ENCODE assay signal across 8 cellular contexts in the genomic region with DNA sequence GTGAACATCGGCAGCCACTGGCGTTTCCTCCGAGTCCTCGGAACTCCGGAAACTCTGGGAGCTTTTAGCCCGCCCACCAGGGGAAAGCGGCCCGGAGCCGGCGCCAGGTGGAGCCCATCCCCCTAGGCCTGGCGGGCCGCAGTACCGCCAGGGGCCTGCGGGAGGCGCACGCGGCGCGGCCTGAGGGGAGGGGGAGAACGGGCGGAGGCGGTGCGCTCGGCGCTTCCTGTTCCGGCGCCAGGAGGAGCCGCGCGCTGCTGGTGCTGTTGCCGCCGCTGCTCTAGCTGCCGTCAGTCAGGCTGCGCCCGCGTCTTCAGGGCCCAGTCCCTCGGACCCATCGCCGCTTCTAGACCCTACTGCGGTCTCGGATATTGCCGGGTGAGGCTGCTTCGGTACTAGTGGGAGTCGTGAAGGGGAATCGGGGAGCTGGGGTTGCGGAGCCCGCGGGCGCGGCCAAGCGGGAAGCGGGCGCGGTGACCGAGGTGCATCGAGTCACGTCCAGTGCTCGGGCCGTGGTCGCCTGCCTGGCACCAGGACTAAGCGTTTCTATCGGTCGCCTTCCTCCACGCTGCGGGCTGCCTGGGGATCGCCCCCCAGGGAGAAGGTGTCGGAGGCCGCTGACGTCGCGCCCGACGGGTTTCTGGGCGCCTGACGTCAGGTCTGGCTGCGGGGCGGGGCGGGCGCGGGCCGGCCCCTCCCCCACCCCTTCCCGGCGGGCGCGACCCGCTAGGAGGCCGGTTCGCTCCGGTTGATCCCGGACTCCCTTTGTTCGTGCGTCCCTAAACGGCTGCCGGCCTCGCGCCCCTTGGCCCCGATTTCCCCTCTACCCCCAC. TPM values are rescaled to one million over a fixed set of nuclear protein-coding genes. Genes with fewer than 3 reads are reported as not detected.
DNase-seq lines count a peak whose midpoint lies in the region; ATAC-seq, FAIRE-seq and TF ChIP-seq lines count a peak whose summit lies in the region.

TSS of gene MAPK1IP1L (plus strand) at position 222 of the 833 bp plus-strand sequence. CDS start 10,037 bp downstream, outside the sequence.

- CTCF ChIA-PET in T-cell (lab: Charles Lee), result interaction anchor here (0.6 to 2.5 kb wide), 19 partner anchors 8 to 109 kb away, joined by 3 to 15 read pairs (median 4); partner anchors contain the start of genes WDHD1 (in 2 of the 2) and SOCS4 (in 1 of the 2)

- peak within 1 kb of the TSS; percentile 89 to 91 for H3K27ac Mint-ChIP-seq in T-cell
- peak within 1 kb of the TSS; percentile 99 for H3K27ac Mint-ChIP-seq in progenitor cell of endocrine pancreas

- H3K27me3 ChIP-seq in adrenal gland, result no peaks in the 10 kb centered on the region

- TF ChIP-seq POLR2A in GM12891 (IDR thresholded peaks at IDR 0.05; ENCODE audit: low read depth, low read length) (peak; percentile 96), adrenal gland (IDR thresholded peaks at IDR 0.05) (peak; percentile 99)

- TF ChIP-seq CTCF in adrenal gland (IDR thresholded peaks at IDR 0.05), result peak; percentile 95 to 100 (median 99)
- peak; percentile 99 for TF ChIP-seq CTCF in progenitor cell of endocrine pancreas (IDR thresholded peaks at IDR 0.05; ENCODE audit: unreplicated experiment)

- H3K36me3 Mint-ChIP-seq in T-cell (peaks cover 14% of the 10 kb centered on the region), progenitor cell of endocrine pancreas (ENCODE audit: insufficient read depth) (peaks cover 17% of the 10 kb centered on the region)

- ATAC-seq in HG02840 (IDR thresholded peaks at IDR 0.05; ENCODE audit: low FRiP score, unreplicated experiment), result peak; percentile 73
- peak; percentile 88 to 99 (median 92) for ATAC-seq in T-cell (replicated peaks in 1 of 4)
- peak; percentile 98 for ATAC-seq in left cardiac atrium

- peaks cover 0 to 50% of the 10 kb centered on the region in 2 donors for H3K4me1 ChIP-seq in adrenal gland (replicated peaks in 1 of 2)

- H3K27ac ChIP-seq in adrenal gland, result peak within 1 kb of the TSS; percentile 99 to 100 (median 100)

- WGBS in adrenal gland, 4 donors, result 0 to 2% (median 1%) methylated on average over 10 to 97 of the region's 97 CpGs

- peak within 1 kb of the TSS; percentile 73 to 100 (median 88) for H3K4me3 ChIP-seq in adrenal gland

- FAIRE-seq in GM12891 (lab: Jason Lieb, UNC), result peak; percentile 98

- peak; percentile 87 for DNase-seq in GM12891 (ENCODE audit: insufficient read length, low spot score)
- DNase-seq in NCI-H1436 treated with DMSO at 0.1 percent for 48 hours (lab: John Stamatoyannopoulos, UW), result peak; percentile 58
- DNase-seq in T-cell, result peak; percentile 76 to 92 (median 87)
- DNase-seq in adrenal gland, result peak; percentile 88 to 95 (median 92)
- peak; percentile 92 for DNase-seq in left cardiac atrium
- peak; percentile 98 for DNase-seq in progenitor cell of endocrine pancreas (ENCODE audit: low spot score, unreplicated experiment)
- peak; percentile 94 for DNase-seq in ureter (ENCODE audit: low spot score)

- no peaks in the 10 kb centered on the region for H3K9me3 ChIP-seq in adrenal gland (replicated peaks in 1 of 3)

- intact Hi-C loops in adrenal gland (cut with DNase I) (no loop called here), left cardiac atrium (cut with DNase I) (loop anchor here in 1 of 2 donors (1.0 kb wide), 1 partner anchor 24 kb away; the partner anchor contains the start of genes SOCS4 and WDHD1)

- H3K27me3 Mint-ChIP-seq in T-cell, result no peaks in the 10 kb centered on the region
- H3K27me3 Mint-ChIP-seq in progenitor cell of endocrine pancreas, result no peaks in the 10 kb centered on the region

- no peaks in the 10 kb centered on the region for H3K9me3 Mint-ChIP-seq in T-cell
- H3K9me3 Mint-ChIP-seq in progenitor cell of endocrine pancreas (ENCODE audit: low read depth), result peaks cover 3% of the 10 kb centered on the region

- POLR2A ChIA-PET in T-cell (lab: Charles Lee), result interaction anchor here (0.6 to 1.9 kb wide), 16 partner anchors 9 to 526 kb away, joined by 3 to 17 read pairs (median 5); partner anchors contain the start of genes SOCS4 (in 2 of the 2) and WDHD1 (in 2 of the 2)

- H3K36me3 ChIP-seq in adrenal gland (replicated peaks in 1 of 2), result no peaks in the 10 kb centered on the region

- peak within 1 kb of the TSS; percentile 87 to 90 (median 90) for H3K4me3 Mint-ChIP-seq in T-cell
- peak within 1 kb of the TSS; percentile 95 for H3K4me3 Mint-ChIP-seq in progenitor cell of endocrine pancreas (ENCODE audit: low read depth)

- H3K4me1 Mint-ChIP-seq in T-cell (peaks cover 44 to 52% (median 47%) of the 10 kb centered on the region in 3 donors), progenitor cell of endocrine pancreas (ENCODE audit: low read depth) (peaks cover 23% of the 10 kb centered on the region)

TF ChIP-seq in GM12891, 5 proteins besides CTCF, POLR2A, EP300 and RAD21:
- peak; percentile 67 for TF ChIP-seq PAX5 (IDR thresholded peaks at IDR 0.05; ENCODE audit: insufficient read depth, low read length, severe bottlenecking)
- TF ChIP-seq POU2F2 (IDR thresholded peaks at IDR 0.05; ENCODE audit: low read depth, low read length), result peak; percentile 68
- TF ChIP-seq SPI1 (IDR thresholded peaks at IDR 0.05; ENCODE audit: low read depth, low read length), result peak; percentile 27; the same call in 1 of the 2 replicates
- peak; percentile 98 for TF ChIP-seq POLR2AphosphoS5 (IDR thresholded peaks at IDR 0.05; ENCODE audit: low read depth, low read length)
- peak; percentile 84 for TF ChIP-seq TAF1 (IDR thresholded peaks at IDR 0.05; ENCODE audit: low read depth, low read length)

RNA-seq across cellular contexts. Expression of gene MAPK1IP1L, which starts in this region (rescaled TPM):
- polyA plus RNA-seq in GM12891 (2012; ENCODE audit: low read depth, missing spikeins), result 59.6 TPM
- total RNA-seq in T-cell (100 to 1,000 TPM in 2 of 5 donors, 10 to 100 TPM in 3; 68.7 to 153 (median 73.4) TPM), adrenal gland (100 to 1,000 TPM in 2 of 8 donors, 10 to 100 TPM in 6; 44.5 to 132 (median 85.2) TPM), left cardiac atrium (10 to 100 TPM; 59.9 to 79.5 TPM), progenitor cell of endocrine pancreas (139 and 140 TPM in 2 replicates), ureter (94.7 TPM)
- 100 to 1,000 TPM in 1 of 3 donors, 10 to 100 TPM in 2; 23.2 to 114 (median 25.0) TPM for polyA plus RNA-seq in adrenal gland

Comparison
In these comparisons a context has a peak if more than half of its experiments do, and no peak if none do; other contexts are left out.
1. Peak in every context shown above with its lines: DNase-seq, ATAC-seq, H3K4me3 ChIP-seq and H3K27ac ChIP-seq.